ENCODE assay signal across 25 cellular contexts in the genomic region with DNA sequence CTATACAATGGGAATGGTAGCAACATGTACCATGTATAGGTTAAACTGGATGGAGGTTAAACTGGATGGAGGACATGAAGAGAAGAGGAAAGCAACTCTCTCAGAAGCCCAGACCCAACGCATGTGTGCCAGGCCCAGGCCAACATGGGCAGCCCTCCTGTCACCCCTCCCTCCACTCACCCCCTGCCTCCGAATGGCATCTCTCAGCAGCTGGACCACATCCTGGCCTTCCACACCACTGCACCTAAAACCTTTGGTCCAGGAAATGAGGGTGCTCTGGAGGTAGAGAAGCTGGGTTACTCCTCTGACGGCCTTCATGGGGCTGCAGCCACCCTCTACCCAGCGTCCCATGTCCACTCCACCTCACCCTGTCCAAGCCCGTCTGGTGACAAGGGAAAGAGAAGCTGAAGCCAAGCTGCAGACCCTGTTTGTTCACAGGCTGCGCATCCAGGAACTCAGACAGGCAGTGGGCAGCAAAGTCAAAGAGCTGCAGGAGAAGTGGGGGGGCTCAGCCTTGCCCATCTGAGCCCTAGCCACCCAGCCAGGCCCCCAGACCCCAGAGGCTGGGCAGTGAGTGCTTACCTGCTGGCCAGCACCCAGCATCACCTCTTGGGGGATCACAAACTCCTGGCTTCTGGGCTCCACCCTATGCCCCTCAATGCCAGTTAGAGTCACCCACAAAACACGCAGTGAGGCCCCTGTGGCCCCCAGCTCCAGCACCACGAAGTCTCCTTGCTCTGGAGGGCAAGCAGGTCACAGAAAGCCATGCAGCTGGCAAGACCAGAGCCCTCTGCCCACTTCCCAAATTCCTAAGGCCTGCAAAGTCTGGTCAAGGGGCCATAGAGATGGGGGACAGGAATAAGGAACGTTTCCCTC. TPM values are rescaled to one million over a fixed set of nuclear protein-coding genes. Genes with fewer than 3 reads are reported as not detected.
A peak's percentile ranks its signal among the peaks of the same experiment; 100 is the strongest.
DNase-seq lines count a peak whose midpoint lies in the region; ATAC-seq and TF ChIP-seq lines count a peak whose summit lies in the region.
"Had no signal": no experiment of that assay in that cellular context is flagged by ENCODE, and none has a peak within 500 bp of the region (broad histone marks: within the 10 kb centered on the region; RNA-seq: fewer than 3 reads in every experiment).

No MANE protein-coding gene starts in this region.

- no peak overlapping the region for H3K27ac ChIP-seq in Peyer's patch
- H3K27ac ChIP-seq in neuronal stem cell (replicated peaks; ENCODE audit: low read length), result no peak overlapping the region

- no peaks in the 10 kb centered on the region for H3K36me3 Mint-ChIP-seq in activated T-cell treated with anti-CD3 and anti-CD28 coated beads, Interleukin-2, amount 50 U/mL, for 24 hours (ENCODE audit: low read depth)
- no peaks in the 10 kb centered on the region for H3K36me3 Mint-ChIP-seq in activated T-cell treated with anti-CD3 and anti-CD28 coated beads, Interleukin-2, amount 50 U/mL, for 4 hours (ENCODE audit: insufficient read depth)
- H3K36me3 Mint-ChIP-seq in type B pancreatic cell, result no peaks in the 10 kb centered on the region
- H3K36me3 Mint-ChIP-seq: CD8-positive, alpha-beta memory T cell had no signal

- H2AFZ ChIP-seq in neuronal stem cell (ENCODE audit: low read length), result no peak overlapping the region

- no peak for ATAC-seq in activated T-cell treated with anti-CD3 and anti-CD28 coated beads, Interleukin-2, amount 50 U/mL, for 4 hours

- H3K23ac ChIP-seq in neuronal stem cell (ENCODE audit: low read depth, low read length, poor library complexity), result no peak overlapping the region

- no peak overlapping the region for H3K4me2 ChIP-seq in neuronal stem cell (ENCODE audit: insufficient read depth, low read length, poor library complexity, severe bottlenecking)

- H3K4ac ChIP-seq in neuronal stem cell (ENCODE audit: low read length), result no peak overlapping the region

- H3K27ac Mint-ChIP-seq in activated T-cell treated with anti-CD3 and anti-CD28 coated beads, Interleukin-2, amount 50 U/mL, for 24 hours, result no peak overlapping the region
- no peak overlapping the region for H3K27ac Mint-ChIP-seq in type B pancreatic cell
- H3K27ac Mint-ChIP-seq: CD8-positive, alpha-beta memory T cell; HFFc6 had no signal

- no peak overlapping the region for H3K14ac ChIP-seq in neuronal stem cell (ENCODE audit: low read length)

- no peak overlapping the region for H4K8ac ChIP-seq in neuronal stem cell (ENCODE audit: low read depth, low read length)

- no peaks in the 10 kb centered on the region for H3K27me3 Mint-ChIP-seq in activated T-cell treated with anti-CD3 and anti-CD28 coated beads, Interleukin-2, amount 50 U/mL, for 24 hours
- H3K27me3 Mint-ChIP-seq in activated T-cell treated with anti-CD3 and anti-CD28 coated beads, Interleukin-2, amount 50 U/mL, for 4 hours (ENCODE audit: low read depth), result peaks cover 12% of the 10 kb centered on the region
- H3K27me3 Mint-ChIP-seq in type B pancreatic cell, result peaks cover 16% of the 10 kb centered on the region

- whole genome bisulfite sequencing in neuronal stem cell (ENCODE audit: extremely low coverage in 2 of 2, insufficient read length in 2 of 2, insufficient replicate concordance in 1 of 2), 2 donors, result no CpG with 5 or more reads among the region's 9 CpGs

- H3K9me3 Mint-ChIP-seq in activated T-cell treated with anti-CD3 and anti-CD28 coated beads, Interleukin-2, amount 50 U/mL, for 24 hours, result no peaks in the 10 kb centered on the region
- H3K9me3 Mint-ChIP-seq in activated T-cell treated with anti-CD3 and anti-CD28 coated beads, Interleukin-2, amount 50 U/mL, for 4 hours, result no peaks in the 10 kb centered on the region
- no peaks in the 10 kb centered on the region for H3K9me3 Mint-ChIP-seq in type B pancreatic cell
- H3K9me3 Mint-ChIP-seq: CD8-positive, alpha-beta memory T cell; HFFc6 had no signal

- no peak overlapping the region for H3K9ac ChIP-seq in neuronal stem cell (ENCODE audit: low read depth, low read length, poor library complexity)

- peak overlapping the region; percentile 14 for H2BK15ac ChIP-seq in neuronal stem cell (ENCODE audit: low read length)

- no peaks in the 10 kb centered on the region for H3K79me1 ChIP-seq in neuronal stem cell (ENCODE audit: low read depth, low read length)

- no peak overlapping the region for H3K4me3 ChIP-seq in Peyer's patch
- no peak overlapping the region for H3K4me3 ChIP-seq in neuronal stem cell (ENCODE audit: low read length in 2 of 2)

- no peaks in the 10 kb centered on the region for H3K4me1 ChIP-seq in Peyer's patch
- no peaks in the 10 kb centered on the region for H3K4me1 ChIP-seq in neuronal stem cell (ENCODE audit: control insufficient read depth in 2 of 2, insufficient read depth in 1 of 2, low read depth in 1 of 2, low read length in 2 of 2)

- H2BK12ac ChIP-seq in neuronal stem cell (ENCODE audit: low read length), result no peak overlapping the region

- no peak overlapping the region for H4K91ac ChIP-seq in neuronal stem cell (ENCODE audit: low read depth, low read length, poor library complexity)

- H3K4me3 Mint-ChIP-seq in activated T-cell treated with anti-CD3 and anti-CD28 coated beads, Interleukin-2, amount 50 U/mL, for 24 hours, result no peak overlapping the region
- H3K4me3 Mint-ChIP-seq in activated T-cell treated with anti-CD3 and anti-CD28 coated beads, Interleukin-2, amount 50 U/mL, for 4 hours, result no peak overlapping the region
- no peak overlapping the region for H3K4me3 Mint-ChIP-seq in type B pancreatic cell
- H3K4me3 Mint-ChIP-seq: CD8-positive, alpha-beta memory T cell; HFFc6 had no signal

- TF ChIP-seq POLR2A in Peyer's patch (IDR thresholded peaks at IDR 0.05), result no peak

- TF ChIP-seq CTCF in Peyer's patch (IDR thresholded peaks at IDR 0.05), result no peak
- TF ChIP-seq CTCF in type B pancreatic cell (conservative IDR thresholded peaks at IDR 0.05), result no peak

- H3K4me1 Mint-ChIP-seq in activated T-cell treated with anti-CD3 and anti-CD28 coated beads, Interleukin-2, amount 50 U/mL, for 24 hours (ENCODE audit: low read depth), result no peaks in the 10 kb centered on the region
- no peaks in the 10 kb centered on the region for H3K4me1 Mint-ChIP-seq in activated T-cell treated with anti-CD3 and anti-CD28 coated beads, Interleukin-2, amount 50 U/mL, for 4 hours (ENCODE audit: low read depth)
- no peaks in the 10 kb centered on the region for H3K4me1 Mint-ChIP-seq in type B pancreatic cell (ENCODE audit: unreplicated experiment)
- H3K4me1 Mint-ChIP-seq: CD8-positive, alpha-beta memory T cell had no signal

- H3K9me3 ChIP-seq in Peyer's patch, result no peaks in the 10 kb centered on the region
- peaks cover 0 to 2% of the 10 kb centered on the region in 2 donors for H3K9me3 ChIP-seq in neuronal stem cell (replicated peaks in 1 of 2; ENCODE audit: control insufficient read depth in 2 of 2, insufficient read depth in 1 of 2, low read depth in 1 of 2, low read length in 2 of 2)

- H2BK5ac ChIP-seq in neuronal stem cell (ENCODE audit: low read length), result no peak overlapping the region

- H3K36me3 ChIP-seq in Peyer's patch (no peaks in the 10 kb centered on the region), neuronal stem cell (replicated peaks in 1 of 2; ENCODE audit: control insufficient read depth in 2 of 2, insufficient read depth in 2 of 2, low read length in 2 of 2) (no peaks in the 10 kb centered on the region)

- DNase-seq in activated T-cell treated with anti-CD3 and anti-CD28 coated beads, Interleukin-2, amount 50 U/mL, for 24 hours, result peak; percentile 17
- DNase-seq in activated T-cell treated with anti-CD3 and anti-CD28 coated beads, Interleukin-2, amount 50 U/mL, for 4 hours, result no peak
- DNase-seq in Peyer's patch (peak in 2 of 3 donors; percentile 17 to 41), neuronal stem cell (ENCODE audit: low spot score) (no peak), type B pancreatic cell (ENCODE audit: extremely low spot score, unreplicated experiment) (peak; percentile 51), NCI-H2196 (lab: John Stamatoyannopoulos, UW; ENCODE audit: unreplicated experiment) (no peak), HuH-7.5 (ENCODE audit: low spot score) (no peak)
- DNase-seq: C1 segment of cervical spinal cord; Calu3; CD8-positive, alpha-beta memory T cell; DMS153; HFFc6; Kasumi-1; NCI-H1417; NCI-H1694 treated with DMSO at 0.1 percent for 48 hours; NCI-H2081 treated with DMSO at 0.1 percent for 48 hours; NCI-H2171 treated with DMSO at 0.1 percent for 48 hours; NCI-H446; NCI-H526; Right ventricle myocardium superior had no signal

- H3K18ac ChIP-seq in neuronal stem cell (ENCODE audit: low read length), result no peak overlapping the region

- H2AK5ac ChIP-seq in neuronal stem cell (ENCODE audit: low read depth, low read length), result no peak overlapping the region

- H3K27me3 ChIP-seq in Peyer's patch (no peaks in the 10 kb centered on the region), neuronal stem cell (ENCODE audit: control insufficient read depth in 3 of 3, insufficient read depth in 3 of 3, low read depth in 1 of 3, low read length in 3 of 3) (peaks cover 0 to 32% (median 0%) of the 10 kb centered on the region in 3 experiments)

- H2BK120ac ChIP-seq in neuronal stem cell (ENCODE audit: low read depth, low read length), result no peak overlapping the region

RNA-seq across cellular contexts. Expression of gene HK3, which starts 8.5 kb away (rescaled TPM):
- under 1 TPM in 2 of 3 donors, not detected in 1; 0.19 to 0.61 TPM for total RNA-seq in activated T-cell treated with anti-CD3 and anti-CD28 coated beads, Interleukin-2, amount 50 U/mL, for 4 hours
- total RNA-seq in Peyer's patch (1 to 10 TPM; 1.6 to 7.4 (median 3.6) TPM), type B pancreatic cell (ENCODE audit: low replicate concordance) (0.77 TPM in 1 of 2 replicates, not detected in the other)
- not detected for polyA plus RNA-seq in neuronal stem cell (2013, experiment 1 of 2)
- 0.01 TPM for polyA plus RNA-seq in neuronal stem cell (2013, experiment 2 of 2)
- total RNA-seq: A172, HFFc6, MCF 10A, RPMI7951, SK-MEL-5 had no signal
- polyA plus RNA-seq: AG04450; CD8-positive, alpha-beta memory T cell had no signal

Comparison
In these comparisons a context has a peak if more than half of its experiments do, and no peak if none do; other contexts are left out.
1. DNase-seq: peak in activated T-cell treated with anti-CD3 and anti-CD28 coated beads, Interleukin-2, amount 50 U/mL, for 24 hours (single experiment), Peyer's patch (2 of 3) and type B pancreatic cell (single experiment); none in activated T-cell treated with anti-CD3 and anti-CD28 coated beads, Interleukin-2, amount 50 U/mL, for 4 hours (single experiment), neuronal stem cell (single experiment), NCI-H2196 (single experiment) and HuH-7.5 (single experiment).